12 cellular contexts compared by ENCODE assay signal in the genomic region with DNA sequence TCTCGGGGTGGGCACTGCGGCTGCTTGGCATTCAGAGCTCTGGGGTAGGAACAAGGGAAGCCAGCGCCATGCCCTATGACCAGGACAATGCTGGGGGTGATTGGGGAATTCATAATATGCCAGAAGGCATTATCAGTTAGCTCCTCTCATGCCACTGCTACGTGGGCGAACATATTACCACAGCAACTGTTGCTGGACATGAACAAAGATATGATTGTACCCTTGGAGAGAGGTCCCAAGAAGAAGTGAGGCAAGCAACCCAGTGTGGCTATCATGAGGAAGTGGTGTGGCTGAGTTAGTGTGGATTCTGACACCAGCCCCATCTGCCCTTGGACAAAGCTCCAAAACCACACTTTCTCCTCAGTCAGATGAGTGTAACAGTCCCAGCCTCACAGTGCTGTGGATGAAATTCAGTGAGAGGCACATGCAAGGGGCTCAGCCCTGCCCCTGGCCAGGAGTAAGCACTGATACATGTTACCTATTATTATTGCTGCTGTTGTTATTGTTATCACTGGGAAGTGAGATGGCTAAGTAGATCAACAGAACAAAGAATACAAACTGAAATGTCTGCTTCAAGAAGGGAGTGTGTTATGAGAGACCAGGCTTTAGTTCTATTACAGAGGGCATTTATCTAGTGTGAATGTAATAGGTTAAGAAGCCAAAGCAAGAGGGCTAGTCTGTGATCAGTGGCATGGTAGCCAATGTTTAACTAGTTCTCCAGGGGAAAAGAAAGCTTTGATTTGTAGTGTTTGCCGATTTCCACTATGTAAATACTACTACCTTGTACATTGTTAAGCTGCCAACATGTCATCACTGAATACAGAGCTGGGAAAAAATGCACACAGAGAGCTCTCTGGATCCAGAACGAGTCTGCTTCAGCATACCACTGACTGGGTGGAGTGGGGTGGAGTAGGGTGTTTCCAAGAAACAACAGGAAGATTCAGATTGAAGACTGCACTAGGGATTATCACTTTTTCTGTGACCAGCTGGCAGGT.
DNase-seq lines count a peak whose midpoint lies in the region; ATAC-seq and TF ChIP-seq lines count a peak whose summit lies in the region.
"Had no signal": no experiment of that assay in that cellular context is flagged by ENCODE, and none has a peak within 500 bp of the region (broad histone marks: within the 10 kb centered on the region; RNA-seq: fewer than 3 reads in every experiment).

No MANE protein-coding gene starts in this region.

- TF ChIP-seq CTCF in Calu3 (IDR thresholded peaks at IDR 0.05; ENCODE audit: unreplicated experiment) (no peak), chondrocyte (IDR thresholded peaks at IDR 0.05) (no peak)
- TF ChIP-seq CTCF in CD8-positive, alpha-beta T cell (IDR thresholded peaks at IDR 0.05) = no peak

- no peak overlapping the region for H3K18ac ChIP-seq in mesenchymal stem cell (ENCODE audit: low read depth in 1 of 2, low read length in 2 of 2)

- H3K27me3 Mint-ChIP-seq in Calu3 (ENCODE audit: unreplicated experiment) (no peaks in the 10 kb centered on the region), chondrocyte (ENCODE audit: low read depth) (no peaks in the 10 kb centered on the region)
- H3K27me3 Mint-ChIP-seq in CD8-positive, alpha-beta T cell (ENCODE audit: low read depth) = peaks cover 2% of the 10 kb centered on the region
- H3K27me3 Mint-ChIP-seq: dendritic cell treated with granulocyte-macrophage colony-stimulating factor and Interleukin-4, amounts not matched to agents 40 ng/mL and 50 ng/mL, for 4 days had no signal

- H2BK12ac ChIP-seq in mesenchymal stem cell (ENCODE audit: low read length in 2 of 2) = no peak overlapping the region

- H3K4me2 ChIP-seq in mesenchymal stem cell (ENCODE audit: low read length, poor library complexity, severe bottlenecking) = no peak overlapping the region

- H4K8ac ChIP-seq in mesenchymal stem cell (ENCODE audit: low read length) = no peak overlapping the region

- H2AK5ac ChIP-seq in mesenchymal stem cell (ENCODE audit: low read length, severe bottlenecking) = peak overlapping the region; percentile 83

- CTCF ChIA-PET in Calu3 (lab: Charles Lee) = interaction anchor here (0.7 to 1.6 kb wide), 5 partner anchors 11 to 362 kb away, joined by 3 to 7 read pairs (median 4); no protein-coding TSS in a partner anchor
- CTCF ChIA-PET in CD8-positive, alpha-beta T cell (lab: Charles Lee) = no interaction called here

- H3K4ac ChIP-seq in mesenchymal stem cell (ENCODE audit: low read depth in 1 of 2, low read length in 2 of 2) = no peak overlapping the region

- H3K4me3 Mint-ChIP-seq in Calu3 (ENCODE audit: low read depth, unreplicated experiment) = peak overlapping the region; percentile 52
- no peak overlapping the region for H3K4me3 Mint-ChIP-seq in chondrocyte (ENCODE audit: unreplicated experiment)
- H3K4me3 Mint-ChIP-seq in CD8-positive, alpha-beta T cell = no peak overlapping the region
- H3K4me3 Mint-ChIP-seq: CD4-positive, alpha-beta T cell; dendritic cell treated with granulocyte-macrophage colony-stimulating factor and Interleukin-4, amounts not matched to agents 40 ng/mL and 50 ng/mL, for 4 days had no signal

- H3K79me1 ChIP-seq in mesenchymal stem cell (replicated peaks; ENCODE audit: low read length, poor library complexity, severe bottlenecking) = no peaks in the 10 kb centered on the region

- H3K23ac ChIP-seq in mesenchymal stem cell (ENCODE audit: low read length in 2 of 2) = no peak overlapping the region

- H3K27ac ChIP-seq in mesenchymal stem cell (ENCODE audit: low read length, poor library complexity, severe bottlenecking) = peak overlapping the region; percentile 64
- no peak overlapping the region for H3K27ac ChIP-seq in CD8-positive, alpha-beta T cell (ENCODE audit: low read depth, low read length)

- ATAC-seq in CD8-positive, alpha-beta T cell = no peak
- ATAC-seq: activated naive CD4-positive, alpha-beta T cell treated with anti-CD3 and anti-CD28 coated beads, Interleukin-2, amount 50 U/mL, for 72 hours had no signal

- H3K27me3 ChIP-seq in mesenchymal stem cell (ENCODE audit: control insufficient read depth in 1 of 2, insufficient read depth in 1 of 2, low read length in 2 of 2) = no peaks in the 10 kb centered on the region
- H3K27me3 ChIP-seq in CD8-positive, alpha-beta T cell (ENCODE audit: insufficient read depth, low read length) = no peaks in the 10 kb centered on the region

- H2BK5ac ChIP-seq in mesenchymal stem cell (ENCODE audit: low read depth, low read length, poor library complexity, severe bottlenecking) = no peak overlapping the region

- 81% methylated on average over 7 of the region's 7 CpGs for WGBS in mesenchymal stem cell

- H3K27ac Mint-ChIP-seq in Calu3 (ENCODE audit: unreplicated experiment) (peak overlapping the region; percentile 94), chondrocyte (ENCODE audit: unreplicated experiment) (peak overlapping the region; percentile 23)
- no peak overlapping the region for H3K27ac Mint-ChIP-seq in CD8-positive, alpha-beta T cell
- H3K27ac Mint-ChIP-seq: activated naive CD4-positive, alpha-beta T cell treated with anti-CD3 and anti-CD28 coated beads, Interleukin-2, amount 50 U/mL, for 72 hours; CD4-positive, alpha-beta T cell; dendritic cell treated with granulocyte-macrophage colony-stimulating factor and Interleukin-4, amounts not matched to agents 40 ng/mL and 50 ng/mL, for 4 days had no signal

- H3K9me3 Mint-ChIP-seq in Calu3 (ENCODE audit: low read depth, unreplicated experiment) (no peaks in the 10 kb centered on the region), chondrocyte (ENCODE audit: low read depth) (peaks cover 7% of the 10 kb centered on the region)
- H3K9me3 Mint-ChIP-seq in CD8-positive, alpha-beta T cell = peaks cover 2% of the 10 kb centered on the region
- H3K9me3 Mint-ChIP-seq: activated naive CD4-positive, alpha-beta T cell treated with anti-CD3 and anti-CD28 coated beads, Interleukin-2, amount 50 U/mL, for 72 hours; CD4-positive, alpha-beta T cell had no signal

- POLR2A ChIA-PET in CD8-positive, alpha-beta T cell (lab: Charles Lee) = no interaction called here

- no peaks in the 10 kb centered on the region for H3K36me3 ChIP-seq in mesenchymal stem cell (ENCODE audit: control insufficient read depth in 1 of 2, insufficient read depth in 2 of 2, low read depth in 1 of 2, low read length in 2 of 2)
- H3K36me3 ChIP-seq in CD8-positive, alpha-beta T cell (ENCODE audit: insufficient read depth, low read length) = no peaks in the 10 kb centered on the region

- H3K4me1 Mint-ChIP-seq in Calu3 (ENCODE audit: low read depth, unreplicated experiment) (peaks cover 34% of the 10 kb centered on the region), chondrocyte (ENCODE audit: low read depth) (peaks cover 17% of the 10 kb centered on the region)
- H3K4me1 Mint-ChIP-seq in CD8-positive, alpha-beta T cell (ENCODE audit: low read depth) = no peaks in the 10 kb centered on the region

- H2AFZ ChIP-seq in mesenchymal stem cell (ENCODE audit: low read depth, low read length) = no peak overlapping the region

- peaks cover 18% of the 10 kb centered on the region for H3K4me1 ChIP-seq in mesenchymal stem cell (ENCODE audit: control insufficient read depth, insufficient read depth, low read depth, low read length)
- H3K4me1 ChIP-seq in CD8-positive, alpha-beta T cell (ENCODE audit: insufficient read depth, low read length) = no peaks in the 10 kb centered on the region

- H3K14ac ChIP-seq in mesenchymal stem cell (ENCODE audit: low read length in 2 of 2) = no peak overlapping the region

- no peak overlapping the region for H2BK120ac ChIP-seq in mesenchymal stem cell (ENCODE audit: low read depth, low read length)

- H4K91ac ChIP-seq in mesenchymal stem cell (ENCODE audit: low read length) = no peak overlapping the region

- H3K4me3 ChIP-seq in mesenchymal stem cell (ENCODE audit: insufficient read depth in 1 of 2, low read depth in 1 of 2, low read length in 2 of 2) = no peak overlapping the region
- H3K4me3 ChIP-seq in CD8-positive, alpha-beta T cell (ENCODE audit: low read depth, low read length) = no peak overlapping the region

- H3K36me3 Mint-ChIP-seq in Calu3 (ENCODE audit: insufficient read depth, unreplicated experiment) = peaks cover 10% of the 10 kb centered on the region
- no peaks in the 10 kb centered on the region for H3K36me3 Mint-ChIP-seq in chondrocyte (ENCODE audit: low read depth)
- no peaks in the 10 kb centered on the region for H3K36me3 Mint-ChIP-seq in CD8-positive, alpha-beta T cell
- H3K36me3 Mint-ChIP-seq: activated naive CD4-positive, alpha-beta T cell treated with anti-CD3 and anti-CD28 coated beads, Interleukin-2, amount 50 U/mL, for 72 hours had no signal

- intact Hi-C loops in Calu3 (cut with micrococcal nuclease; ENCODE audit: unreplicated experiment) = loop anchor here (10.0 kb wide), 1 partner anchor 172 kb away; no protein-coding TSS in a partner anchor
- intact Hi-C loops in CD8-positive, alpha-beta T cell (cut with DNase I, micrococcal nuclease) = no loop called here

- H3K9me3 ChIP-seq in mesenchymal stem cell (ENCODE audit: control insufficient read depth, low read length) = no peaks in the 10 kb centered on the region
- no peaks in the 10 kb centered on the region for H3K9me3 ChIP-seq in CD8-positive, alpha-beta T cell (ENCODE audit: low read length)

- no TSS peak for BruUV-seq in Calu3 (replicated peaks; lab: Mats Ljungman, UMichigan)

- DNase-seq in Calu3 = peak; percentile 64
- DNase-seq in NCI-H2029 treated with DMSO at 0.1 percent for 48 hours (lab: John Stamatoyannopoulos, UW) = peak; percentile 99
- DNase-seq in chondrocyte (ENCODE audit: low spot score) = no peak
- no peak for DNase-seq in mesenchymal stem cell
- no peak for DNase-seq in CD8-positive, alpha-beta T cell
- DNase-seq in retina = no peak
- DNase-seq in activated CD4-positive, alpha-beta T cell treated with anti-CD3 and anti-CD28 coated beads, Interleukin-2, amount 50 U/mL, for 4 hours = no peak
- DNase-seq in activated CD4-positive, alpha-beta T cell treated with anti-CD3 and anti-CD28 coated beads for 4 hours = no peak
- DNase-seq: CD4-positive, alpha-beta T cell; NCI-H1105 had no signal

- no peak overlapping the region for H3K9ac ChIP-seq in mesenchymal stem cell (ENCODE audit: low read length)

- H2BK15ac ChIP-seq in mesenchymal stem cell (ENCODE audit: low read depth, poor library complexity, severe bottlenecking) = no peak overlapping the region

Comparison
In these comparisons a context has a peak if more than half of its experiments do, and no peak if none do; other contexts are left out.
1. DNase-seq: peak in Calu3 (single experiment) and NCI-H2029 treated with DMSO at 0.1 percent for 48 hours (single experiment); none in chondrocyte (single experiment), mesenchymal stem cell (single experiment), CD8-positive, alpha-beta T cell (0 of 7), retina (single experiment), activated CD4-positive, alpha-beta T cell treated with anti-CD3 and anti-CD28 coated beads, Interleukin-2, amount 50 U/mL, for 4 hours (0 of 2) and activated CD4-positive, alpha-beta T cell treated with anti-CD3 and anti-CD28 coated beads for 4 hours (0 of 2).